ENCODE assay signal across 5 cellular contexts in genomic region chr7:140676956-140677355, GRCh38. TPM values are rescaled to one million over a fixed set of nuclear protein-coding genes. Genes with fewer than 3 reads are reported as not detected.
"Had no signal": no experiment of that assay in that cellular context is flagged by ENCODE, and none has a peak within 500 bp of the region (broad histone marks: within the 10 kb centered on the region; RNA-seq: fewer than 3 reads in every experiment).

No MANE protein-coding gene starts in this region.

RNA-seq across cellular contexts. Expression of gene DENND2A, which starts 36.3 kb away (rescaled TPM):
- total RNA-seq: activated CD4-positive, alpha-beta memory T cell treated with anti-CD3 and anti-CD28 coated beads for 36 hours; activated CD4-positive, alpha-beta T cell treated with anti-CD3 and anti-CD28 coated beads, Interleukin-2, amount 10 ng/mL, durations not matched to agents 7 days and 5 days; activated naive CD8-positive, alpha-beta T cell treated with anti-CD3 and anti-CD28 coated beads for 36 hours; activated T-helper 17 cell treated with anti-CD3 and anti-CD28 coated beads, Interleukin-2, amount 50 U/mL, for 72 hours; LHCN-M2 had no signal
